In genomic region chr10:44961231-44961571, GRCh38 we compare ENCODE assay signal across 11 cellular contexts. TPM values are rescaled to one million over a fixed set of nuclear protein-coding genes. Genes with fewer than 3 reads are reported as not detected.
DNase-seq lines count a peak whose midpoint lies in the region; ATAC-seq and TF ChIP-seq lines count a peak whose summit lies in the region.
"Had no signal": no experiment of that assay in that cellular context is flagged by ENCODE, and none has a peak within 500 bp of the region (broad histone marks: within the 10 kb centered on the region; RNA-seq: fewer than 3 reads in every experiment).

No MANE protein-coding gene starts in this region.

- H3K23ac ChIP-seq in trophoblast cell (ENCODE audit: low read length), result no peak overlapping the region

- no TSS peak for BruUV-seq in OCI-LY7 (replicated peaks; lab: Mats Ljungman, UMichigan)

- H3K27me3 ChIP-seq in left ventricle myocardium inferior (ENCODE audit: low read depth) (no peaks in the 10 kb centered on the region), trophoblast cell (ENCODE audit: insufficient read depth, low read length) (no peaks in the 10 kb centered on the region)

- H2AK5ac ChIP-seq in trophoblast cell (ENCODE audit: low read length), result no peak overlapping the region

- peak overlapping the region; percentile 90 to 99 for H3K4me3 Mint-ChIP-seq in CD14-positive monocyte
- H3K4me3 Mint-ChIP-seq in T-helper 17 cell, result no peak overlapping the region

- CTCF ChIA-PET in OCI-LY7 (lab: Charles Lee; ENCODE audit: unreplicated experiment), result no interaction called here

- peak overlapping the region; percentile 43 for H2BK12ac ChIP-seq in trophoblast cell (ENCODE audit: low read length)

- no peak for TF ChIP-seq CTCF in CD14-positive monocyte (IDR thresholded peaks at IDR 0.05)
- TF ChIP-seq CTCF in OCI-LY7 (conservative IDR thresholded peaks at IDR 0.05; ENCODE audit: low read length), result no peak
- no peak for TF ChIP-seq CTCF in left ventricle myocardium inferior (IDR thresholded peaks at IDR 0.05; ENCODE audit: borderline replicate concordance)

- H3K79me2 ChIP-seq in OCI-LY7 (ENCODE audit: insufficient read depth, low read depth, low read length) (no peaks in the 10 kb centered on the region), trophoblast cell (ENCODE audit: control insufficient read depth, insufficient read depth, low read length, poor library complexity) (peaks cover 8% of the 10 kb centered on the region)

- H4K12ac ChIP-seq in trophoblast cell (ENCODE audit: low read depth, low read length), result no peak overlapping the region

- H3K36me3 ChIP-seq in OCI-LY7 (ENCODE audit: insufficient read depth, low read length) (no peaks in the 10 kb centered on the region), left ventricle myocardium inferior (peaks cover 6% of the 10 kb centered on the region), trophoblast cell (ENCODE audit: control insufficient read depth in 1 of 2, insufficient read depth in 2 of 2, low read length in 2 of 2) (peaks cover 0 to 2% of the 10 kb centered on the region in 2 experiments)

- POLR2A ChIA-PET in OCI-LY7 (lab: Charles Lee), result interaction anchor here (1.0 kb wide), 1 partner anchor 13 kb away, joined by 3 read pairs; no protein-coding TSS in a partner anchor

- no peaks in the 10 kb centered on the region for H3K9me3 ChIP-seq in OCI-LY7 (ENCODE audit: low read length)
- H3K9me3 ChIP-seq in left ventricle myocardium inferior (replicated peaks), result peaks cover 4% of the 10 kb centered on the region
- peaks cover 2% of the 10 kb centered on the region for H3K9me3 ChIP-seq in trophoblast cell (ENCODE audit: insufficient read depth, low read depth, low read length)
- H3K9me3 ChIP-seq in T-helper 17 cell (ENCODE audit: control insufficient read depth, low read length, poor library complexity, severe bottlenecking), result no peaks in the 10 kb centered on the region

- no peak overlapping the region for H3K18ac ChIP-seq in trophoblast cell (ENCODE audit: low read length)

- peaks cover 63% of the 10 kb centered on the region for H3K4me1 ChIP-seq in OCI-LY7 (ENCODE audit: insufficient read depth, low read length, poor library complexity, severe bottlenecking)
- peaks cover 96% of the 10 kb centered on the region for H3K4me1 ChIP-seq in left ventricle myocardium inferior
- H3K4me1 ChIP-seq in trophoblast cell (ENCODE audit: control insufficient read depth in 1 of 2, insufficient read depth in 2 of 2, low read length in 2 of 2), result peaks cover 40 to 66% of the 10 kb centered on the region in 2 experiments

- H3K27ac Mint-ChIP-seq in CD14-positive monocyte (peak overlapping the region; percentile 83 to 96 (median 93)), T-helper 17 cell (no peak overlapping the region)

- H3K14ac ChIP-seq in trophoblast cell (ENCODE audit: low read length), result no peak overlapping the region

- no CpG with 5 or more reads among the region's 4 CpGs for WGBS in trophoblast cell (ENCODE audit: extremely low coverage, insufficient coverage, insufficient read length)

- H3K4ac ChIP-seq in trophoblast cell (ENCODE audit: low read depth, low read length), result no peak overlapping the region

- no peak overlapping the region for H3K9ac ChIP-seq in trophoblast cell (ENCODE audit: low read length)

- H4K91ac ChIP-seq in trophoblast cell (ENCODE audit: low read depth, low read length), result no peak overlapping the region

- DNase-seq in CD14-positive monocyte (ENCODE audit: low spot score) (peak; percentile 37), OCI-LY7 (ENCODE audit: low spot score) (no peak), left ventricle myocardium inferior (no peak), trophoblast cell (no peak), T-helper 17 cell (no peak)
- DNase-seq: stimulated activated CD4-positive, alpha-beta T cell treated with anti-CD3 and anti-CD28 coated beads, Interleukin-4, amount 100 ng/mL, for 1 hour had no signal

- H3K79me1 ChIP-seq in trophoblast cell (ENCODE audit: low read length), result peaks cover 18% of the 10 kb centered on the region

- H2BK120ac ChIP-seq in trophoblast cell (ENCODE audit: insufficient read depth, low read length, poor library complexity), result no peak overlapping the region

- H3K4me2 ChIP-seq in OCI-LY7 (ENCODE audit: low read length) (peak overlapping the region; percentile 86), trophoblast cell (ENCODE audit: low read length) (peak overlapping the region; percentile 15)

- no peak for ATAC-seq in GM19467 (IDR thresholded peaks at IDR 0.05; ENCODE audit: unreplicated experiment)
- no peak for ATAC-seq in T-helper 17 cell
- ATAC-seq in HG02678 (IDR thresholded peaks at IDR 0.05; ENCODE audit: unreplicated experiment), result no peak
- no peak for ATAC-seq in GM21390 (IDR thresholded peaks at IDR 0.05; ENCODE audit: unreplicated experiment)
- ATAC-seq: K562 had no signal

- H3K36me3 Mint-ChIP-seq in CD14-positive monocyte, result peaks cover 37 to 48% of the 10 kb centered on the region in 2 donors
- H3K36me3 Mint-ChIP-seq in T-helper 17 cell (ENCODE audit: low read depth), result peaks cover 2% of the 10 kb centered on the region

- H2BK5ac ChIP-seq in trophoblast cell (ENCODE audit: low read depth, low read length, poor library complexity), result no peak overlapping the region

- H2AFZ ChIP-seq in OCI-LY7 (ENCODE audit: low read length) (peak overlapping the region; percentile 66), trophoblast cell (ENCODE audit: insufficient read depth, low read length, poor library complexity) (no peak overlapping the region)

- peaks cover 86% of the 10 kb centered on the region for H3K4me1 Mint-ChIP-seq in CD14-positive monocyte
- H3K4me1 Mint-ChIP-seq in T-helper 17 cell, result peaks cover 11% of the 10 kb centered on the region

- H3K4me3 ChIP-seq in OCI-LY7 (ENCODE audit: low read depth, low read length, poor library complexity, severe bottlenecking), result peak overlapping the region; percentile 26
- H3K4me3 ChIP-seq in left ventricle myocardium inferior, result peak overlapping the region; percentile 85
- H3K4me3 ChIP-seq in trophoblast cell (ENCODE audit: low read depth, low read length), result no peak overlapping the region
- H3K4me3 ChIP-seq: K562 had no signal

- H3K9me3 Mint-ChIP-seq in CD14-positive monocyte, result peaks cover 0 to 4% (median 2%) of the 10 kb centered on the region in 7 donors

- H3K27me3 Mint-ChIP-seq in CD14-positive monocyte (ENCODE audit: low read depth in 3 of 3) (peaks cover 0 to 1% (median 0%) of the 10 kb centered on the region in 3 donors), T-helper 17 cell (no peaks in the 10 kb centered on the region)

- no peaks in the 10 kb centered on the region for H3K9me2 ChIP-seq in OCI-LY7 (ENCODE audit: insufficient read depth, low read length)

- no peak overlapping the region for H4K8ac ChIP-seq in trophoblast cell (ENCODE audit: low read depth, low read length)

- H4K20me1 ChIP-seq in OCI-LY7 (ENCODE audit: insufficient read depth, low read length), result no peaks in the 10 kb centered on the region

- intact Hi-C loops in CD14-positive monocyte (cut with micrococcal nuclease), result loop anchor here in 1 of 2 donors (10.0 kb wide), 2 partner anchors 414 to 1064 kb away; partner anchors contain the start of gene ALOX5
- intact Hi-C loops in OCI-LY7 (cut with micrococcal nuclease; ENCODE audit: unreplicated experiment), result no loop called here
- intact Hi-C loops in left ventricle myocardium inferior (cut with micrococcal nuclease), result no loop called here

- H3K27ac ChIP-seq in OCI-LY7 (ENCODE audit: low read depth, low read length, poor library complexity, severe bottlenecking), result peak overlapping the region; percentile 13
- H3K27ac ChIP-seq in left ventricle myocardium inferior (replicated peaks), result peak overlapping the region; percentile 96
- no peak overlapping the region for H3K27ac ChIP-seq in trophoblast cell (ENCODE audit: low read depth, low read length)
- H3K27ac ChIP-seq: RWPE1 had no signal

RNA-seq across cellular contexts. Expression of gene RASSF4, which starts 1.6 kb away (rescaled TPM):
- 100 to 1,000 TPM; 117 to 120 TPM for polyA plus RNA-seq in CD14-positive monocyte
- 1.9 and 2.6 TPM in 2 replicates for total RNA-seq in OCI-LY7 (2014; rRNA removed; shearing (Covaris generic))
- total RNA-seq in OCI-LY7 (2022) (2.7 and 5.3 TPM in 2 replicates), left ventricle myocardium inferior (103 TPM), T-helper 17 cell (1 to 10 TPM; 1.5 to 2.9 TPM)
- polyA plus RNA-seq in trophoblast cell (2013), result 9.7 and 11.1 TPM in 2 replicates

RNA-seq across cellular contexts. Expression of gene DEPP1, which starts 17.4 kb away (rescaled TPM):
- polyA plus RNA-seq in CD14-positive monocyte, result not detected
- 0.08 and 0.09 TPM in 2 replicates for total RNA-seq in OCI-LY7 (2014; rRNA removed; shearing (Covaris generic))
- total RNA-seq in OCI-LY7 (2022), result not detected in 2 replicates
- 27.5 TPM for total RNA-seq in left ventricle myocardium inferior
- 120 and 128 TPM in 2 replicates for polyA plus RNA-seq in trophoblast cell (2013)
- total RNA-seq in T-helper 17 cell, result 1 to 10 TPM in 1 of 2 donors, under 1 TPM in 1; 0.27 to 1.4 TPM

RNA-seq across cellular contexts. Expression of gene ZNF22, which starts 39.5 kb away (rescaled TPM):
- polyA plus RNA-seq in CD14-positive monocyte, result 10 to 100 TPM; 10.4 to 14.6 TPM
- total RNA-seq in OCI-LY7 (2014; rRNA removed; shearing (Covaris generic)), result 46.6 and 50.6 TPM in 2 replicates
- total RNA-seq in OCI-LY7 (2022), result 33.3 and 36.6 TPM in 2 replicates
- total RNA-seq in left ventricle myocardium inferior, result 14.2 TPM
- polyA plus RNA-seq in trophoblast cell (2013), result 31.5 and 32.1 TPM in 2 replicates
- 10 to 100 TPM; 12.1 to 12.5 TPM for total RNA-seq in T-helper 17 cell

RNA-seq across cellular contexts. Expression of gene TMEM72, which starts 50.1 kb away (rescaled TPM):
- polyA plus RNA-seq in CD14-positive monocyte, result not detected
- total RNA-seq in OCI-LY7 (2014; rRNA removed; shearing (Covaris generic)), result not detected in 2 replicates
- not detected in 2 replicates for total RNA-seq in OCI-LY7 (2022)
- not detected for total RNA-seq in left ventricle myocardium inferior
- 0.18 and 0.37 TPM in 2 replicates for polyA plus RNA-seq in trophoblast cell (2013)
- total RNA-seq in T-helper 17 cell, result not detected
- total RNA-seq: K562 had no signal
- polyA plus RNA-seq: K562 had no signal

Comparison
In these comparisons a context has a peak if more than half of its experiments do, and no peak if none do; other contexts are left out.
1. RNA of gene RASSF4, which starts 1.6 kb away (total RNA-seq): 103 TPM in left ventricle myocardium inferior (single experiment); 1.9 to 5.3 TPM in OCI-LY7 and 1.5 to 2.9 TPM in T-helper 17 cell; every median in the first group is over 10 times any median in the second.
2. RNA of gene DEPP1, which starts 17.4 kb away (total RNA-seq): 27.5 TPM in left ventricle myocardium inferior (single experiment); 0.27 to 1.4 TPM in T-helper 17 cell and 0.08 to 0.09 TPM in OCI-LY7; every median in the first group is over 10 times any median in the second.